Comparison of ENCODE assay signal across 10 cellular contexts in genomic region chr12:92717202-92717601, GRCh38. TPM values are rescaled to one million over a fixed set of nuclear protein-coding genes. Genes with fewer than 3 reads are reported as not detected.
DNase-seq lines count a peak whose midpoint lies in the region; ATAC-seq, FAIRE-seq and TF ChIP-seq lines count a peak whose summit lies in the region.
"Had no signal": no experiment of that assay in that cellular context is flagged by ENCODE, and none has a peak within 500 bp of the region (broad histone marks: within the 10 kb centered on the region; RNA-seq: fewer than 3 reads in every experiment).

No MANE protein-coding gene starts in this region.

- no peak overlapping the region for H2AK5ac ChIP-seq in trophoblast cell (ENCODE audit: low read length)

- no peak overlapping the region for H3K4ac ChIP-seq in trophoblast cell (ENCODE audit: low read depth, low read length)

- H2BK12ac ChIP-seq in trophoblast cell (ENCODE audit: low read length): no peak overlapping the region

- no peak overlapping the region for H3K23ac ChIP-seq in trophoblast cell (ENCODE audit: low read length)

- H3K4me3 ChIP-seq in AG10803 (ENCODE audit: low read length) (no peak overlapping the region), HFF-Myc (replicated peaks; ENCODE audit: low read depth, low read length) (no peak overlapping the region), WERI-Rb-1 (ENCODE audit: low read depth, low read length) (no peak overlapping the region), keratinocyte (ENCODE audit: control insufficient read depth in 2 of 3, extremely low read depth in 1 of 3, insufficient read depth in 2 of 3, low read depth in 1 of 3, low read length in 3 of 3) (no peak overlapping the region), trophoblast cell (ENCODE audit: low read depth, low read length) (no peak overlapping the region)

- H3K79me1 ChIP-seq in trophoblast cell (ENCODE audit: low read length): no peaks in the 10 kb centered on the region

- no peak overlapping the region for H2BK120ac ChIP-seq in trophoblast cell (ENCODE audit: insufficient read depth, low read length, poor library complexity)

- no peak overlapping the region for H2BK5ac ChIP-seq in trophoblast cell (ENCODE audit: low read depth, low read length, poor library complexity)

- H3K79me2 ChIP-seq in keratinocyte (ENCODE audit: control insufficient read depth, insufficient read depth, low read length): no peaks in the 10 kb centered on the region
- no peaks in the 10 kb centered on the region for H3K79me2 ChIP-seq in trophoblast cell (ENCODE audit: control insufficient read depth, insufficient read depth, low read length, poor library complexity)

- dilution Hi-C loops in keratinocyte (cut with MboI; ENCODE audit: extremely low pct_ligation_motif_present, low sequenced_read_pairs): no loop called here

- ATAC-seq in GM18858 (IDR thresholded peaks at IDR 0.05; ENCODE audit: unreplicated experiment) (no peak), HG02938 (IDR thresholded peaks at IDR 0.05; ENCODE audit: unreplicated experiment) (no peak)
- ATAC-seq: Panc1 had no signal

- H3K4me1 ChIP-seq in keratinocyte (ENCODE audit: control insufficient read depth, extremely low read depth, insufficient read depth, low read length) (no peaks in the 10 kb centered on the region), trophoblast cell (ENCODE audit: control insufficient read depth in 1 of 2, insufficient read depth in 2 of 2, low read length in 2 of 2) (peaks cover 0 to 5% of the 10 kb centered on the region in 2 experiments)

- no peak overlapping the region for H4K8ac ChIP-seq in trophoblast cell (ENCODE audit: low read depth, low read length)

- H3K4me2 ChIP-seq in keratinocyte (ENCODE audit: control insufficient read depth, extremely low read depth, insufficient read depth, low read depth, low read length) (no peak overlapping the region), trophoblast cell (ENCODE audit: low read length) (no peak overlapping the region)

- H4K91ac ChIP-seq in trophoblast cell (ENCODE audit: low read depth, low read length): no peak overlapping the region

- H3K27ac ChIP-seq in WERI-Rb-1 (no peak overlapping the region), keratinocyte (ENCODE audit: control insufficient read depth, insufficient read depth, low read length) (no peak overlapping the region), trophoblast cell (ENCODE audit: low read depth, low read length) (no peak overlapping the region)

- no peaks in the 10 kb centered on the region for H3K27me3 ChIP-seq in WERI-Rb-1 (ENCODE audit: insufficient read depth, low read depth, severe bottlenecking)
- H3K27me3 ChIP-seq in keratinocyte (ENCODE audit: control insufficient read depth, extremely low read depth, insufficient read depth, low read length): no peaks in the 10 kb centered on the region
- no peaks in the 10 kb centered on the region for H3K27me3 ChIP-seq in trophoblast cell (ENCODE audit: insufficient read depth, low read length)

- H3K36me3 ChIP-seq in WERI-Rb-1: no peaks in the 10 kb centered on the region
- H3K36me3 ChIP-seq in keratinocyte (ENCODE audit: control insufficient read depth in 2 of 2, extremely low read depth in 1 of 2, insufficient read depth in 2 of 2, low read length in 2 of 2): no peaks in the 10 kb centered on the region
- no peaks in the 10 kb centered on the region for H3K36me3 ChIP-seq in trophoblast cell (ENCODE audit: control insufficient read depth in 1 of 2, insufficient read depth in 2 of 2, low read length in 2 of 2)

- no peaks in the 10 kb centered on the region for H4K20me1 ChIP-seq in keratinocyte (ENCODE audit: control insufficient read depth, extremely low read depth, insufficient read depth, low read length)

- H4K12ac ChIP-seq in trophoblast cell (ENCODE audit: low read depth, low read length): no peak overlapping the region

- H2AFZ ChIP-seq in keratinocyte (ENCODE audit: control insufficient read depth, low read length) (no peak overlapping the region), trophoblast cell (ENCODE audit: insufficient read depth, low read length, poor library complexity) (no peak overlapping the region)

- no peak overlapping the region for H3K9ac ChIP-seq in keratinocyte (ENCODE audit: control insufficient read depth, extremely low read depth, insufficient read depth, low read length)
- no peak overlapping the region for H3K9ac ChIP-seq in trophoblast cell (ENCODE audit: low read length)

- H3K14ac ChIP-seq in trophoblast cell (ENCODE audit: low read length): no peak overlapping the region

- FAIRE-seq in keratinocyte (lab: Jason Lieb, UNC) (no peak), HTR-8/SVneo (lab: Jason Lieb, UNC) (no peak)

- H3K9me3 ChIP-seq in WERI-Rb-1 (ENCODE audit: severe bottlenecking): no peaks in the 10 kb centered on the region
- no peaks in the 10 kb centered on the region for H3K9me3 ChIP-seq in keratinocyte (ENCODE audit: control insufficient read depth, low read depth, low read length)
- H3K9me3 ChIP-seq in trophoblast cell (ENCODE audit: insufficient read depth, low read depth, low read length): no peaks in the 10 kb centered on the region

- TF ChIP-seq CTCF in AG10803 (conservative IDR thresholded peaks at IDR 0.05; ENCODE audit: low read length) (peak; percentile 45), HFF-Myc (IDR thresholded peaks at IDR 0.05; ENCODE audit: low read depth, low read length, missing control alignments) (peak; percentile 57), WERI-Rb-1 (IDR thresholded peaks at IDR 0.05; ENCODE audit: low read depth, low read length) (peak; percentile 55), keratinocyte (optimal IDR thresholded peaks at IDR 0.05 in 1 of 3, IDR thresholded peaks at IDR 0.05 in 1 of 3, conservative IDR thresholded peaks at IDR 0.05 in 1 of 3; ENCODE audit: extremely low read depth in 1 of 3, insufficient read depth in 2 of 3, low read length in 3 of 3) (peak; percentile 16 to 41 (median 37))

- WGBS in trophoblast cell (ENCODE audit: extremely low coverage, insufficient coverage, insufficient read length): no CpG with 5 or more reads among the region's 2 CpGs

- DNase-seq in AG10803 (ENCODE audit: low read depth) (peak; percentile 60), HFF-Myc (ENCODE audit: extremely low read depth, low read depth) (peak; percentile 31), WERI-Rb-1 (peak; percentile 18), keratinocyte (ENCODE audit: low read depth, low spot score) (no peak), HTR-8/SVneo (ENCODE audit: insufficient read length, low spot score) (no peak), trophoblast cell (no peak)
- DNase-seq: stimulated activated CD4-positive, alpha-beta T cell treated with anti-CD3 and anti-CD28 coated beads, Interleukin-4, amount 100 ng/mL, for 4 hours had no signal

- no peak overlapping the region for H3K18ac ChIP-seq in trophoblast cell (ENCODE audit: low read length)

- H3K9me1 ChIP-seq in keratinocyte (ENCODE audit: control insufficient read depth, extremely low read depth, insufficient read depth, low read length): no peaks in the 10 kb centered on the region

RNA-seq across cellular contexts. Expression of gene PLEKHG7, which starts 14.4 kb away (rescaled TPM):
- polyA plus RNA-seq in keratinocyte: not detected in 3 replicates
- not detected for polyA plus RNA-seq in keratinocyte (2011; ENCODE audit: low read depth)
- polyA plus RNA-seq in keratinocyte (2011; cell fraction: cytosol; rRNA removed): not detected in 2 replicates
- not detected in 2 replicates for polyA plus RNA-seq in keratinocyte (2011; cell fraction: nucleus; rRNA removed)
- polyA plus RNA-seq in keratinocyte (2012; ENCODE audit: low replicate concordance): not detected in 2 replicates
- polyA minus RNA-seq in keratinocyte: not detected in 3 replicates
- polyA minus RNA-seq in keratinocyte (2011; cell fraction: cytosol; rRNA and poly(A)+ RNA removed): not detected
- polyA minus RNA-seq in keratinocyte (2011; cell fraction: nucleus; rRNA and poly(A)+ RNA removed): not detected in 2 replicates
- polyA plus RNA-seq in trophoblast cell (2013): not detected in 2 replicates

Comparison
In these comparisons a context has a peak if more than half of its experiments do, and no peak if none do; other contexts are left out.
1. DNase-seq: peak in AG10803 (single experiment), HFF-Myc (single experiment) and WERI-Rb-1 (single experiment); none in keratinocyte (single experiment), HTR-8/SVneo (single experiment) and trophoblast cell (0 of 2).
2. Peak in every context shown above with its lines, with median percentiles within 50 percentile points of each other: CTCF ChIP-seq.